23 cellular contexts compared by ENCODE assay signal in the genomic region with DNA sequence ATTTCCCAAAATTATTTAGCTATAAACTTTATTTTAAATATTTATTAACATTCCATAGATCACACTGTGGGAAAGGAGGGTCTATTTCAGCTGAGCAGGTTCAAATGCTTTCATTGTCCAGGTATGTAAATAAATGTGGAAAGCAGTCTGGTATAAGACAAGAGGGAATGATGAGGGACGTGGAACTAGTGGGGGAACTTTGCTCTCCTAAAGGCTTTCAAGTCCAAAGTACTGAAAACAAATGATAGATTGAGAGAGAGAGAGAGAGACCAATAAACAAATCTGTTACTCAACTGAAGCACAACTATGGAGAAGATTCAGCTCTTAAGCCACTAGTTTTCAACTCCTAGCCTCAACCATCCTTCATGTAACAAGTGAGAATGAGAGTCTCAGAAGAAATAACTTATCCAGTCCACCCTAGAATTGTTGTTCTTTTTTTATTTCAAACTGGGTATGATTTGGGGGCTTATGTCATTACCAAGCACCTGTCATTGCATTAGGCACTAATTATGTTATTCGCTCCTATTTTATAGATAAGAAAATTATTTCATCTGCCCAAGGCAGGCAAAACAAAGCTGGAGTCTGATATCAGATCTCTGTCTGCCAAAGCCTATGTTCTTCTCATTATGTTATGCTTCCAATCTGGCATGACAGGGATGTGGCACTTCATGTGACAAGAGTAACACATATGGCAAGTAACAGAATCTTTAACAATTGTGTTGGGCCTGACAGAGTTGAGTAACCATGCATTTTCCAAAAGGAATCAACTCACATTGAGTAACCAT.
DNase-seq lines count a peak whose midpoint lies in the region; ATAC-seq, FAIRE-seq and TF ChIP-seq lines count a peak whose summit lies in the region.
"Had no signal": no experiment of that assay in that cellular context is flagged by ENCODE, and none has a peak within 500 bp of the region (broad histone marks: within the 10 kb centered on the region; RNA-seq: fewer than 3 reads in every experiment).

No MANE protein-coding gene starts in this region.

- no peak for TF ChIP-seq CTCF in liver (IDR thresholded peaks at IDR 0.05; ENCODE audit: low read depth, low read length, missing input control)
- TF ChIP-seq CTCF in HepG2 (CRISPR knock-in tag; IDR thresholded peaks at IDR 0.05) = no peak
- TF ChIP-seq CTCF in neural cell (IDR thresholded peaks at IDR 0.05; ENCODE audit: poor library complexity, severe bottlenecking) = no peak

- FAIRE-seq in HepG2 (lab: Jason Lieb, UNC) (no peak), RCC 7860 (lab: Jason Lieb, UNC) (no peak)
- FAIRE-seq: A204.1, D721Med, G401.6, GM12891, GM19239 had no signal

- H3K9me2 ChIP-seq in neural cell (ENCODE audit: insufficient read depth, low read length) = no peaks in the 10 kb centered on the region

- H3K9me3 ChIP-seq in liver (ENCODE audit: control insufficient read depth in 4 of 4, low read length in 3 of 4) (peaks cover 3 to 12% (median 7%) of the 10 kb centered on the region in 4 donors), HepG2 (ENCODE audit: low read length) (no peaks in the 10 kb centered on the region), neural cell (ENCODE audit: low read length) (no peaks in the 10 kb centered on the region)

- DNase-seq in HepG2 (ENCODE audit: low spot score) = no peak
- DNase-seq in NCI-H1694 (lab: John Stamatoyannopoulos, UW) = peak; percentile 28
- DNase-seq in left lobe of liver (ENCODE audit: low spot score) = no peak
- DNase-seq in RCC 7860 (ENCODE audit: low spot score) = no peak
- DNase-seq: 8988T; ACHN; Caco-2; Calu3; CD4-positive, alpha-beta T cell; CD8-positive, alpha-beta T cell; DMS79 treated with DMSO at 0.1 percent for 48 hours; GF-D8 had no signal

- no peak for TF ChIP-seq POLR2A in HepG2 (IDR thresholded peaks at IDR 0.05; ENCODE audit: insufficient read depth in 1 of 2, low read depth in 2 of 2, low read length in 2 of 2)

- H2AFZ ChIP-seq in HepG2 (ENCODE audit: low read length) (no peak overlapping the region), neural cell (ENCODE audit: low read depth, low read length) (no peak overlapping the region)

- H3K27me3 ChIP-seq in liver (ENCODE audit: control insufficient read depth in 4 of 4, insufficient read depth in 4 of 4, low read length in 3 of 4) (no peaks in the 10 kb centered on the region), HepG2 (ENCODE audit: control insufficient read depth in 1 of 2, insufficient read depth in 2 of 2, low read length in 2 of 2) (no peaks in the 10 kb centered on the region), neural cell (ENCODE audit: insufficient read depth, low read depth, low read length) (no peaks in the 10 kb centered on the region)
- H3K27me3 ChIP-seq: BLaER1 treated with 17β-estradiol and CSF1 and Interleukin-3, amounts not matched to agents 10 nM and 100 nM had no signal

- H3F3A ChIP-seq in neural cell (ENCODE audit: insufficient read depth, low read length, poor library complexity, severe bottlenecking) = no peaks in the 10 kb centered on the region

- H3K79me2 ChIP-seq in HepG2 (ENCODE audit: insufficient read depth, low read length) (no peaks in the 10 kb centered on the region), neural cell (replicated peaks; ENCODE audit: insufficient read depth, low read length) (no peaks in the 10 kb centered on the region)

- TF ChIP-seq RAD21 in liver (IDR thresholded peaks at IDR 0.05) = peak; percentile 22
- TF ChIP-seq RAD21 in HepG2 (CRISPR knock-in tag; IDR thresholded peaks at IDR 0.05) = no peak
- no peak for TF ChIP-seq RAD21 in neural cell (conservative IDR thresholded peaks at IDR 0.05)

- H3K36me3 ChIP-seq in liver (ENCODE audit: control insufficient read depth in 4 of 4, insufficient read depth in 3 of 4, low read depth in 1 of 4, low read length in 3 of 4) = no peaks in the 10 kb centered on the region
- H3K36me3 ChIP-seq in HepG2 (replicated peaks in 1 of 2; ENCODE audit: control insufficient read depth in 1 of 2, insufficient read depth in 2 of 2, low read length in 2 of 2) = no peaks in the 10 kb centered on the region
- H3K36me3 ChIP-seq in neural cell (ENCODE audit: insufficient read depth, low read length) = no peaks in the 10 kb centered on the region
- H3K36me3 ChIP-seq: BLaER1 treated with 17β-estradiol and CSF1 and Interleukin-3, amounts not matched to agents 10 nM and 100 nM had no signal

- H3K27ac ChIP-seq in liver (ENCODE audit: low read depth in 1 of 2, low read length in 2 of 2) = no peak overlapping the region
- H3K27ac ChIP-seq in HepG2 (ENCODE audit: extremely low read length, insufficient read depth, low read length) = no peak overlapping the region
- H3K27ac ChIP-seq in neural cell (ENCODE audit: low read length) = no peak overlapping the region
- H3K27ac ChIP-seq: BLaER1 treated with 17β-estradiol and CSF1 and Interleukin-3, amounts not matched to agents 10 nM and 100 nM; C4-2B had no signal

- H3K4me2 ChIP-seq in HepG2 (ENCODE audit: low read depth, low read length) (no peak overlapping the region), neural cell (ENCODE audit: low read length) (no peak overlapping the region)
- H3K4me2 ChIP-seq: BLaER1 treated with 17β-estradiol and CSF1 and Interleukin-3, amounts not matched to agents 10 nM and 100 nM had no signal

- intact Hi-C loops in HepG2 (cut with micrococcal nuclease; ENCODE audit: unreplicated experiment) = no loop called here

- 55% methylated on average over 2 of the region's 2 CpGs for WGBS in liver
- WGBS in HepG2 (ENCODE audit: low lambda C conversion rate) = 28% methylated on average over 2 of the region's 2 CpGs

- H4K20me1 ChIP-seq in HepG2 (ENCODE audit: insufficient read depth, low read length) (no peaks in the 10 kb centered on the region), neural cell (ENCODE audit: insufficient read depth) (no peaks in the 10 kb centered on the region)
- H4K20me1 ChIP-seq: BLaER1 treated with 17β-estradiol and CSF1 and Interleukin-3, amounts not matched to agents 10 nM and 100 nM had no signal

- no TSS peak for BruUV-seq in HepG2 (replicated peaks; lab: Mats Ljungman, UMichigan)

- CTCF ChIA-PET in HepG2 (lab: Yijun Ruan, JAX; ENCODE audit: low intra/inter-chr PET ratio, low total read pairs) = no interaction called here

- H3K4me3 ChIP-seq in liver (ENCODE audit: low read depth in 1 of 3, low read length in 3 of 3) = no peak overlapping the region
- H3K4me3 ChIP-seq in HepG2 (replicated peaks in 1 of 3; ENCODE audit: insufficient read depth in 1 of 3, low read depth in 2 of 3, low read length in 3 of 3) = no peak overlapping the region
- H3K4me3 ChIP-seq in neural cell (ENCODE audit: low read length) = no peak overlapping the region
- H3K4me3 ChIP-seq: BLaER1 treated with 17β-estradiol and CSF1 and Interleukin-3, amounts not matched to agents 10 nM and 100 nM had no signal

- POLR2A ChIA-PET in HepG2 (lab: Yijun Ruan, JAX) = no interaction called here

- H3K4me1 ChIP-seq in liver (ENCODE audit: control insufficient read depth in 4 of 4, insufficient read depth in 4 of 4, low read length in 3 of 4) (peaks cover 0 to 8% (median 5%) of the 10 kb centered on the region in 4 donors), HepG2 (ENCODE audit: insufficient read depth, low read length) (no peaks in the 10 kb centered on the region)
- H3K4me1 ChIP-seq: BLaER1 treated with 17β-estradiol and CSF1 and Interleukin-3, amounts not matched to agents 10 nM and 100 nM had no signal

- no peak for TF ChIP-seq EP300 in HepG2 (IDR thresholded peaks at IDR 0.05; ENCODE audit: low read depth in 2 of 2, low read length in 2 of 2)
- no peak for TF ChIP-seq EP300 in HepG2 (CRISPR knock-in tag; IDR thresholded peaks at IDR 0.05; ENCODE audit: borderline replicate concordance)
- TF ChIP-seq EP300 in neural cell (conservative IDR thresholded peaks at IDR 0.05; ENCODE audit: poor library complexity, severe bottlenecking) = peak; percentile 61

- in situ Hi-C loops in HepG2 (cut with HindIII; ENCODE audit: extremely low pct_ligation_motif_present, low pct_unique_long_range_greater_than_20kb) = no loop called here

- ATAC-seq in HepG2 (no peak), left lobe of liver (peak; percentile 59), GM21529 (IDR thresholded peaks at IDR 0.05; ENCODE audit: unreplicated experiment) (no peak), HG02981 (IDR thresholded peaks at IDR 0.05; ENCODE audit: unreplicated experiment) (no peak)
- ATAC-seq: CD8-positive, alpha-beta T cell had no signal

- H3K9ac ChIP-seq in liver (ENCODE audit: low read depth in 1 of 2, low read length in 2 of 2) (no peak overlapping the region), HepG2 (ENCODE audit: insufficient read depth, low read depth, low read length) (no peak overlapping the region), neural cell (ENCODE audit: low read length) (no peak overlapping the region)
- H3K9ac ChIP-seq: BLaER1 treated with 17β-estradiol and CSF1 and Interleukin-3, amounts not matched to agents 10 nM and 100 nM had no signal

TF ChIP-seq in liver, 16 proteins besides CTCF, POLR2A, EP300 and RAD21 (continues in another document):
- peak; percentile 71 for TF ChIP-seq SP1 (IDR thresholded peaks at IDR 0.05)
- no peak for TF ChIP-seq NR2F2 (IDR thresholded peaks at IDR 0.05)
- TF ChIP-seq GABPA (IDR thresholded peaks at IDR 0.05 in 1 of 2, conservative IDR thresholded peaks at IDR 0.05 in 1 of 2) = no peak
- peak; percentile 45 to 69 for TF ChIP-seq RXRA (IDR thresholded peaks at IDR 0.05)
- peak; percentile 81 for TF ChIP-seq HNF4G (IDR thresholded peaks at IDR 0.05)
- no peak for TF ChIP-seq FOXA2 (IDR thresholded peaks at IDR 0.05)

TF ChIP-seq in HepG2, 621 proteins besides CTCF, POLR2A, EP300 and RAD21 (continues in another document):
- TF ChIP-seq MXI1 (IDR thresholded peaks at IDR 0.05; ENCODE audit: borderline replicate concordance, low read depth, low read length) (no peak), MAFK (conservative IDR thresholded peaks at IDR 0.05 in 1 of 2, IDR thresholded peaks at IDR 0.05 in 1 of 2; ENCODE audit: low read length in 2 of 2) (no peak), MIER3 (CRISPR knock-in tag; IDR thresholded peaks at IDR 0.05; ENCODE audit: borderline replicate concordance) (no peak), MBNL3 (CRISPR knock-in tag; conservative IDR thresholded peaks at IDR 0.05) (no peak), SNRNP70 (IDR thresholded peaks at IDR 0.05; ENCODE audit: low read depth, low read length) (no peak), SIX4 (CRISPR knock-in tag; IDR thresholded peaks at IDR 0.05) (no peak)

TF ChIP-seq in neural cell, 6 proteins besides CTCF, POLR2A, EP300 and RAD21 (continues in another document):
- TF ChIP-seq POLR2AphosphoS5 (IDR thresholded peaks at IDR 0.05) = no peak
